In the genomic region with DNA sequence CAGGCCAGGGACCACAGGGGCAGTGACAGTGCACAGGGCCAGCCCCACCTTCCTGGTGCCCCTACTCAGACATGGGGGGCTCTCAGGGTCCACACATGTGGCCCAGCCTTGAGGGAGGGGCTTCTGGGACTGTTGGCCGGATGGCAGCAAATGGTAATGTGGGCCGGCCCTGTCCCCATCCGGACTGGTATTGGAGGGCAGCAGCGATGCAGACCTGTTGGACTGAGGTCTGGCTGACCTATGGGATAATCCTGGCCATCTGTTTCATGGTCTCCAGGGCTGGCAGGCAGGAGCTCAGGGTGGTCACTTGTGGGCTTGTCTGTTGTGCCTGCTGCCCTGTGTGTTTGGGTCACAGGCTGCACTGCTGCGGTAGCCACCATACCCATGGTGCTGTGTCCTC, we compare ENCODE assay signal across 28 cellular contexts.
"Had no signal": no experiment of that assay in that cellular context is flagged by ENCODE, and none has a peak within 500 bp of the region (broad histone marks: within the 10 kb centered on the region; RNA-seq: fewer than 3 reads in every experiment).

No MANE protein-coding gene starts in this region.

- H3K27ac Mint-ChIP-seq: activated CD4-positive, alpha-beta memory T cell treated with anti-CD3 and anti-CD28 coated beads for 36 hours; activated CD4-positive, alpha-beta T cell treated with anti-CD3 and anti-CD28 coated beads, Interleukin-2, amount 10 ng/mL, durations not matched to agents 24 days and 14 days; activated naive CD8-positive, alpha-beta T cell; activated T-helper 17 cell treated with anti-CD3 and anti-CD28 coated beads, Interleukin-2, amount 50 U/mL, for 72 hours; mesothelial cell of epicardium; nephron progenitor cell had no signal

- H3K27ac ChIP-seq: ascending aorta, brain microvascular endothelial cell, foreskin keratinocyte, heart left ventricle, left lung, neutrophil, ovary, prostate gland, SK-N-MC, testis, WERI-Rb-1 had no signal

- H3K27me3 Mint-ChIP-seq: activated CD4-positive, alpha-beta T cell treated with anti-CD3 and anti-CD28 coated beads, Interleukin-2, amount 10 ng/mL, durations not matched to agents 24 days and 14 days; naive B cell had no signal

- H3K4me3 ChIP-seq: ascending aorta, heart left ventricle, left lung, ovary, prostate gland, SK-N-MC, testis had no signal

- H3K36me3 ChIP-seq: ascending aorta, brain microvascular endothelial cell, heart left ventricle, left lung, neutrophil, ovary, prostate gland, WERI-Rb-1 had no signal

- H3K36me3 Mint-ChIP-seq: activated naive CD8-positive, alpha-beta T cell; naive B cell had no signal

- H3K4me1 ChIP-seq: ascending aorta, foreskin keratinocyte, heart left ventricle, left lung, prostate gland, testis had no signal

- ATAC-seq: activated T-helper 17 cell treated with anti-CD3 and anti-CD28 coated beads, Interleukin-2, amount 50 U/mL, for 72 hours; foreskin keratinocyte; heart left ventricle; left lung; stimulated activated naive CD8-positive, alpha-beta T cell treated with anti-CD3 and anti-CD28 coated beads, Interleukin-15, Interleukin-2, amounts not matched to agents 100 U/mL and 50 U/mL, for 24 hours had no signal

- H3K27me3 ChIP-seq: ascending aorta, brain microvascular endothelial cell, foreskin keratinocyte, heart left ventricle, ovary, testis had no signal

- DNase-seq: activated CD4-positive, alpha-beta memory T cell treated with anti-CD3 and anti-CD28 coated beads for 36 hours; activated CD4-positive, alpha-beta T cell treated with anti-CD3 and anti-CD28 coated beads, Interleukin-2, amount 10 ng/mL, durations not matched to agents 24 days and 14 days; activated CD4-positive, CD25-positive, alpha-beta regulatory T cell treated with anti-CD3 and anti-CD28 coated beads, Interleukin-2, amount 50 U/mL, for 72 hours; activated CD8-positive, alpha-beta memory T cell treated with anti-CD3 and anti-CD28 coated beads, Interleukin-2, amount 50 U/mL, for 4 hours; activated naive CD4-positive, alpha-beta T cell; activated T-cell treated with anti-CD3 and anti-CD28 coated beads, Interleukin-2, amount 50 U/mL, for 1 hour; brain microvascular endothelial cell; caudate nucleus; foreskin keratinocyte; hypothalamus; kidney glomerular epithelial cell; mammary epithelial cell; naive B cell; nephron progenitor cell; stimulated activated naive CD8-positive, alpha-beta T cell treated with anti-CD3 and anti-CD28 coated beads, Interleukin-15, Interleukin-2, amounts not matched to agents 100 U/mL and 50 U/mL, for 24 hours; testis; trophoblast cell; WERI-Rb-1 had no signal

- H3K9me3 Mint-ChIP-seq: activated CD4-positive, alpha-beta T cell treated with anti-CD3 and anti-CD28 coated beads, Interleukin-2, amount 10 ng/mL, durations not matched to agents 24 days and 14 days; activated T-helper 17 cell treated with anti-CD3 and anti-CD28 coated beads, Interleukin-2, amount 50 U/mL, for 72 hours; naive B cell had no signal

- H3K4me3 Mint-ChIP-seq: activated CD4-positive, alpha-beta memory T cell treated with anti-CD3 and anti-CD28 coated beads for 36 hours; activated CD4-positive, alpha-beta T cell treated with anti-CD3 and anti-CD28 coated beads, Interleukin-2, amount 10 ng/mL, durations not matched to agents 24 days and 14 days; activated naive CD8-positive, alpha-beta T cell; activated T-helper 17 cell treated with anti-CD3 and anti-CD28 coated beads, Interleukin-2, amount 50 U/mL, for 72 hours; mesothelial cell of epicardium; nephron progenitor cell had no signal

- H3K4me1 Mint-ChIP-seq: activated CD4-positive, alpha-beta T cell treated with anti-CD3 and anti-CD28 coated beads, Interleukin-2, amount 10 ng/mL, durations not matched to agents 24 days and 14 days; activated T-helper 17 cell treated with anti-CD3 and anti-CD28 coated beads, Interleukin-2, amount 50 U/mL, for 72 hours; mesothelial cell of epicardium; nephron progenitor cell had no signal

- H3K9me3 ChIP-seq: neutrophil, prostate gland, testis had no signal
